In the genomic region with DNA sequence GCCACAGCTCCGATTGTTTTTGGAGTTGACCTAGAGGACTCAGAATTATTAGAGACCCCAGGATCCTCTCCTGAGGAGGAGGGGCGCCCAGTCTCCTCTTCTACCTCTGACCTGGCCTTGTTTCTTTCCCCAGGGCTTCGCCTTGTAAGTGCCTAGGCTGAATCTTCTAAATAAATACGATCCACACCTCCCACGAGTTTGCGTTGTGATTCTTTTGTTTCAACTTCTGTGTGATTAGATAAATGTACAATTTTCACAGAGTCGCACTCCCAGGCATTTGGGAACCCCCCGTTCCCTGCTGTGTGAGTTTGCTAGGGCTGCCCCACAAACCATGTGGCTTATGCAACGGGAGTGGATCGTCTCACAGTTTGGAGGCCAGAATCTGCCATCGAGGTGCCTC, we compare ENCODE assay signal across 24 cellular contexts. TPM values are rescaled to one million over a fixed set of nuclear protein-coding genes. Genes with fewer than 3 reads are reported as not detected.
"Had no signal": no experiment of that assay in that cellular context is flagged by ENCODE, and none has a peak within 500 bp of the region (broad histone marks: within the 10 kb centered on the region; RNA-seq: fewer than 3 reads in every experiment).

No MANE protein-coding gene starts in this region.

- H3K36me3 ChIP-seq: MG63, SJSA1 had no signal

- H3K4me1 ChIP-seq: SJSA1 had no signal

- H3K4me3 ChIP-seq: MG63, SJSA1, SK-N-MC had no signal

- H3K27me3 ChIP-seq: MG63, SJSA1 had no signal

- H3K9me3 ChIP-seq: MG63, SJSA1 had no signal

- FAIRE-seq: RCC 7860 had no signal

- DNase-seq: IMR-90, Karpas-422, KG1, NCI-H1092, NCI-H1105 treated with DMSO at 0.1 percent for 48 hours, NCI-H1417 treated with DMSO at 0.1 percent for 48 hours, NCI-H146, NCI-H1694 treated with DMSO at 0.1 percent for 48 hours, NCI-H1930, NCI-H2081, NCI-H2107, NCI-H2227 treated with DMSO at 0.1 percent for 48 hours, NCI-H524, NCI-H526 treated with DMSO at 0.1 percent for 48 hours, NCI-H748 treated with DMSO at 0.1 percent for 48 hours, Right ventricle myocardium superior, RPMI8226, SIG-M5 had no signal

- H3K27ac ChIP-seq: SJSA1, SK-N-MC had no signal

RNA-seq across cellular contexts. Expression of a gene that starts 1.2 kb away (rescaled TPM):
- total RNA-seq: HT-29, IMR-90, NCI-H460, Right ventricle myocardium superior, SJSA1 had no signal

RNA-seq across cellular contexts. Expression of a gene that starts 9.2 kb away (rescaled TPM):
- total RNA-seq: HT-29, IMR-90, NCI-H460, Right ventricle myocardium superior, SJSA1 had no signal

RNA-seq across cellular contexts. Expression of a gene that starts 11.9 kb away (rescaled TPM):
- total RNA-seq: HT-29, IMR-90, NCI-H460, Right ventricle myocardium superior, SJSA1 had no signal
- polyA plus RNA-seq: IMR-90 had no signal

RNA-seq across cellular contexts. Expression of a gene that starts 26.3 kb away (rescaled TPM):
- total RNA-seq: HT-29, IMR-90, NCI-H460, Right ventricle myocardium superior, SJSA1 had no signal
- polyA plus RNA-seq: IMR-90 had no signal

RNA-seq across cellular contexts. Expression of a gene that starts 43.7 kb away (rescaled TPM):
- total RNA-seq: HT-29, IMR-90, NCI-H460, Right ventricle myocardium superior, SJSA1 had no signal
- polyA plus RNA-seq: IMR-90 had no signal
